ENCODE assay signal across 14 cellular contexts in the genomic region with DNA sequence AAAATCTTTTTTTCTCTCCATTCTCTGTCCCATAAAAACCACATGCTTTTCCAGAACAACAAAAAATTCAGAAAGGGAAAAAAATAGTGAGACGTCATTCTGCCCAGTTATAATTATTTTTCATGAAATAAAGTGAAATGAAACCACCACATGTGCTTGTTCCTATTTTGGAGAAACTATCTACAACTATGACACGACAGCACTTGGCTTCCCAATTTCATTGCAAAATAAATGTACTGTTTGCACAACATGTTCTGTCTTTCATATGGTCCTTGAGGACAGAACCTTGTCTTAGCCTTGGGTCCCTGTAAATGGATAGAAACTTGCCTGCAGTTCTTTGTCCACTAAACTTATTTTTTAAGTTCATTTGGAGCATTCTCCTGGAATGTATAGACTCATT. TPM values are rescaled to one million over a fixed set of nuclear protein-coding genes. Genes with fewer than 3 reads are reported as not detected.
A peak's percentile ranks its signal among the peaks of the same experiment; 100 is the strongest.
DNase-seq lines count a peak whose midpoint lies in the region; ATAC-seq and TF ChIP-seq lines count a peak whose summit lies in the region.
"Had no signal": no experiment of that assay in that cellular context is flagged by ENCODE, and none has a peak within 500 bp of the region (broad histone marks: within the 10 kb centered on the region; RNA-seq: fewer than 3 reads in every experiment).

No MANE protein-coding gene starts in this region.

- no peak for TF ChIP-seq POLR2A in adrenal gland (IDR thresholded peaks at IDR 0.05)

- H3K27me3 ChIP-seq in adrenal gland (no peaks in the 10 kb centered on the region), right cardiac atrium (ENCODE audit: control insufficient read depth, insufficient read depth) (no peaks in the 10 kb centered on the region), subcutaneous abdominal adipose tissue (ENCODE audit: control insufficient read depth in 5 of 5, insufficient read depth in 4 of 5, low read length in 5 of 5) (no peaks in the 10 kb centered on the region), osteoblast (ENCODE audit: insufficient read depth, low read length) (no peaks in the 10 kb centered on the region)
- H3K27me3 ChIP-seq: BE2C, uterus had no signal

- H3K4me2 ChIP-seq in osteoblast (ENCODE audit: insufficient read depth, low read length), result no peak overlapping the region

- ATAC-seq in right cardiac atrium (peak; percentile 73 to 85), HG03571 (IDR thresholded peaks at IDR 0.05; ENCODE audit: unreplicated experiment) (no peak)
- ATAC-seq: K562 had no signal

- 22 to 32% (median 29%) methylated on average over 2 of the region's 2 CpGs for WGBS in adrenal gland, 4 donors
- 60% methylated on average over 2 of the region's 2 CpGs for WGBS in right cardiac atrium

- H3K36me3 ChIP-seq in adrenal gland (replicated peaks in 1 of 2) (no peaks in the 10 kb centered on the region), subcutaneous abdominal adipose tissue (ENCODE audit: control insufficient read depth in 5 of 5, insufficient read depth in 5 of 5, low read length in 5 of 5) (no peaks in the 10 kb centered on the region), osteoblast (ENCODE audit: insufficient read depth, low read length) (no peaks in the 10 kb centered on the region)
- H3K36me3 ChIP-seq: BE2C, uterus had no signal

- H4K20me1 ChIP-seq in osteoblast (ENCODE audit: insufficient read depth, low read length), result no peaks in the 10 kb centered on the region

- TF ChIP-seq CTCF in adrenal gland (IDR thresholded peaks at IDR 0.05) (no peak), osteoblast (IDR thresholded peaks at IDR 0.05; ENCODE audit: extremely low read depth, low read depth, low read length) (no peak)

- H3K27ac ChIP-seq in adrenal gland (peak overlapping the region in 4 of 5 donors; percentile 31 to 61 (median 40)), right cardiac atrium (ENCODE audit: low read length) (no peak overlapping the region), subcutaneous abdominal adipose tissue (ENCODE audit: low read depth, low read length) (peak overlapping the region; percentile 66), osteoblast (ENCODE audit: low read depth, low read length) (no peak overlapping the region)
- H3K27ac ChIP-seq: uterus had no signal

- intact Hi-C loops in adrenal gland (cut with DNase I) (no loop called here), right cardiac atrium (cut with DNase I) (no loop called here), head of caudate nucleus (cut with DNase I) (no loop called here)

- H3K9ac ChIP-seq in subcutaneous abdominal adipose tissue (ENCODE audit: low read length in 5 of 5), result peak overlapping the region in 2 of 5 donors; percentile 41 to 63

- H3K79me2 ChIP-seq in osteoblast (ENCODE audit: insufficient read depth, low read length), result no peaks in the 10 kb centered on the region

- H3K4me1 ChIP-seq in adrenal gland (replicated peaks in 1 of 2), result peaks cover 16 to 50% of the 10 kb centered on the region in 2 donors
- no peaks in the 10 kb centered on the region for H3K4me1 ChIP-seq in right cardiac atrium (ENCODE audit: control insufficient read depth, insufficient read depth, low read length)
- peaks cover 2 to 45% (median 35%) of the 10 kb centered on the region in 5 donors for H3K4me1 ChIP-seq in subcutaneous abdominal adipose tissue (ENCODE audit: control insufficient read depth in 5 of 5, insufficient read depth in 5 of 5, low read length in 5 of 5)
- H3K4me1 ChIP-seq in osteoblast (ENCODE audit: insufficient read depth, low read length), result no peaks in the 10 kb centered on the region

- DNase-seq in LHCN-M2 (ENCODE audit: low read depth) (peak; percentile 27), adrenal gland (peak in 3 of 7 donors; percentile 18 to 63 (median 34)), right cardiac atrium (no peak), osteoblast (ENCODE audit: insufficient read length, low spot score, missing footprints) (no peak), head of caudate nucleus (no peak)
- no peak for DNase-seq in activated CD4-positive, alpha-beta T cell treated with anti-CD3 and anti-CD28 coated beads for 1 hour
- DNase-seq: activated naive CD4-positive, alpha-beta T cell treated with anti-CD3 and anti-CD28 coated beads, Interleukin-2, amount 10 ng/mL, durations not matched to agents 7 days and 5 days; BE2C; NCI-H1694 treated with DMSO at 0.1 percent for 48 hours; NCI-H526 treated with DMSO at 0.1 percent for 48 hours had no signal

- H3K4me3 ChIP-seq in adrenal gland, result no peak overlapping the region
- H3K4me3 ChIP-seq in right cardiac atrium (ENCODE audit: low read length), result no peak overlapping the region
- no peak overlapping the region for H3K4me3 ChIP-seq in subcutaneous abdominal adipose tissue (ENCODE audit: low read depth in 1 of 5, low read length in 5 of 5)
- H3K4me3 ChIP-seq in osteoblast (ENCODE audit: insufficient read depth, low read length), result no peak overlapping the region
- H3K4me3 ChIP-seq: K562, uterus had no signal

- no peaks in the 10 kb centered on the region for H3K9me3 ChIP-seq in adrenal gland (replicated peaks in 1 of 3)
- H3K9me3 ChIP-seq in right cardiac atrium (ENCODE audit: control insufficient read depth, low read length), result no peaks in the 10 kb centered on the region
- H3K9me3 ChIP-seq in subcutaneous abdominal adipose tissue (ENCODE audit: control insufficient read depth in 5 of 5, low read length in 5 of 5), result no peaks in the 10 kb centered on the region
- H3K9me3 ChIP-seq in osteoblast (ENCODE audit: low read depth, low read length), result no peaks in the 10 kb centered on the region
- H3K9me3 ChIP-seq: BE2C, uterus had no signal

- H2AFZ ChIP-seq in osteoblast (ENCODE audit: low read length), result no peak overlapping the region

RNA-seq across cellular contexts. Expression of gene MAN1A1, which starts 5.6 kb away (rescaled TPM):
- total RNA-seq in LHCN-M2 (2014; rRNA removed) (104 and 158 TPM in 2 replicates), adrenal gland (100 to 1,000 TPM in 7 of 8 donors, 10 to 100 TPM in 1; 84.4 to 178 (median 129) TPM), right cardiac atrium (10 to 100 TPM; 14.1 to 29.7 (median 22.7) TPM), osteoblast (67.2 and 79.6 TPM in 2 replicates)
- polyA plus RNA-seq in LHCN-M2 (2012), result 2.6 TPM
- polyA plus RNA-seq in adrenal gland (10 to 100 TPM; 11.1 to 67.7 (median 20.8) TPM), right cardiac atrium (11.6 TPM)

Comparison
In these comparisons a context has a peak if more than half of its experiments do, and no peak if none do; other contexts are left out.
1. H3K27ac ChIP-seq: peak in adrenal gland (4 of 5) and subcutaneous abdominal adipose tissue (single experiment); none in right cardiac atrium (single experiment) and osteoblast (single experiment).